ENCODE assay signal across 8 cellular contexts in the genomic region with DNA sequence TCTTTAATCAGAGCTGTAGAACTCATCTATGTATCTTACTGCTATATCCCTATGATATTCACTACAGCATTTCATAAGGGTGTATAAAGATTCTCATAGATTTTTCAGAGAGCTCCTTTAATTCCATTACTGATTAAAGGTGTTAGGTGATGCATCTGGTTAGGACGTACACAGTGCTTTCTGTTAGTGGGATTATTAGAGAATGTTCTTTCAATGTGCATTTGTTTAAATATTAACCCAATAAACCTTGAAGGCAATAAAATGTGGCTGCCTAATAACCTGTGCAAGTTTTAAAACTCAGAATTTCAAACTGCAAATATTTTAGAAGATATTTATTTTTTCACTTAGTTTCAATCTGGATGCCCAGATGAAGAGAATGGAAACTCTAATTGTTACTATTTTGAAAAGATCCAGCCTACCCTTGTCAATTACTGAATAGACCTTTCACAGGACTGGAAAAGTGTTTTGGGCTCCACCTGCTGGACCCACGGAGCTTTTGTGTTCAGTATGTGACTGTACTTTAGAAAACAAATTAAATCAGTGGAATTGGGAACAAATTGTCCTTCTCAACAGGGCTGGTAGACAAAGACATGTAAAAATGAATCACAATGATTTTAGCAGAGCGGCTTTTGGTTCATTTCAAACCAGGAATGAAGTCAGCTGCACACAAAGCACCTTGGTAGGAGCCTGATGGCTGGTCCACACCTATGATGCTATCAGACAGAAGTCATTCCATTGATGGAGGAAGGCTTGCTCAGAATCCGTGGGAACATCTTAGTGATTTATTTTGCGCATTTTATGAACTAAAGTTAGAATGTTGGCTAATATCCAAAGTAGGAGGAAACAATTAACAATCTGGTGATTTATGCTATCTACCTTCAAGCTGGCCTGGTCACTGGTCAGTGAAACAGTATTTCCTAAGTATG.
DNase-seq lines count a peak whose midpoint lies in the region; ATAC-seq lines count a peak whose summit lies in the region.

No MANE protein-coding gene starts in this region.

- no peak overlapping the region for H3K4me3 Mint-ChIP-seq in activated CD4-positive, alpha-beta T cell treated with anti-CD3 and anti-CD28 coated beads for 36 hours
- no peak overlapping the region for H3K4me3 Mint-ChIP-seq in stimulated activated naive CD8-positive, alpha-beta T cell treated with anti-CD3 and anti-CD28 coated beads, Interleukin-15, amount 100 ng/mL, for 72 hours

- ATAC-seq in HG02588 (IDR thresholded peaks at IDR 0.05; ENCODE audit: unreplicated experiment) = peak; percentile 59
- peak; percentile 80 for ATAC-seq in activated CD4-positive, alpha-beta T cell treated with anti-CD3 and anti-CD28 coated beads for 36 hours
- ATAC-seq in stimulated activated naive CD8-positive, alpha-beta T cell treated with anti-CD3 and anti-CD28 coated beads, Interleukin-15, amount 100 ng/mL, for 72 hours = peak; percentile 83

- peaks cover 8% of the 10 kb centered on the region for H3K4me1 Mint-ChIP-seq in activated CD4-positive, alpha-beta T cell treated with anti-CD3 and anti-CD28 coated beads for 36 hours
- peaks cover 4% of the 10 kb centered on the region for H3K4me1 Mint-ChIP-seq in stimulated activated naive CD8-positive, alpha-beta T cell treated with anti-CD3 and anti-CD28 coated beads, Interleukin-15, amount 100 ng/mL, for 72 hours

- peak; percentile 7 to 11 for DNase-seq in activated CD4-positive, alpha-beta T cell treated with anti-CD3 and anti-CD28 coated beads for 24 hours (ENCODE audit: low read depth in 2 of 2)
- no peak for DNase-seq in activated CD4-positive, alpha-beta T cell treated with anti-CD3 and anti-CD28 coated beads for 1 hour
- peak; percentile 40 for DNase-seq in NCI-H1694 (lab: John Stamatoyannopoulos, UW)
- peak; percentile 73 for DNase-seq in activated CD4-positive, alpha-beta T cell treated with anti-CD3 and anti-CD28 coated beads for 36 hours
- peak; percentile 9 for DNase-seq in effector CD4-positive, alpha-beta T cell
- DNase-seq in medulla oblongata (ENCODE audit: extremely low spot score) = peak; percentile 83
- DNase-seq in stimulated activated naive CD8-positive, alpha-beta T cell treated with anti-CD3 and anti-CD28 coated beads, Interleukin-15, amount 100 ng/mL, for 72 hours = peak in 1 of 2 donors; percentile 37

- CTCF ChIA-PET in activated CD4-positive, alpha-beta T cell treated with anti-CD3 and anti-CD28 coated beads for 36 hours (lab: Charles Lee) = interaction anchor here (0.9 to 5.5 kb wide), 11 partner anchors 14 to 241 kb away, joined by 3 to 77 read pairs (median 4); a partner anchor contains a TSS

- POLR2A ChIA-PET in activated CD4-positive, alpha-beta T cell treated with anti-CD3 and anti-CD28 coated beads for 36 hours (lab: Charles Lee) = no interaction called here

- no peaks in the 10 kb centered on the region for H3K9me3 Mint-ChIP-seq in activated CD4-positive, alpha-beta T cell treated with anti-CD3 and anti-CD28 coated beads for 36 hours (ENCODE audit: low read depth)
- H3K9me3 Mint-ChIP-seq in stimulated activated naive CD8-positive, alpha-beta T cell treated with anti-CD3 and anti-CD28 coated beads, Interleukin-15, amount 100 ng/mL, for 72 hours = no peaks in the 10 kb centered on the region

- no peaks in the 10 kb centered on the region for H3K27me3 Mint-ChIP-seq in activated CD4-positive, alpha-beta T cell treated with anti-CD3 and anti-CD28 coated beads for 36 hours
- no peaks in the 10 kb centered on the region for H3K27me3 Mint-ChIP-seq in stimulated activated naive CD8-positive, alpha-beta T cell treated with anti-CD3 and anti-CD28 coated beads, Interleukin-15, amount 100 ng/mL, for 72 hours

- intact Hi-C loops in activated CD4-positive, alpha-beta T cell treated with anti-CD3 and anti-CD28 coated beads for 36 hours (cut with DNase I, micrococcal nuclease) = loop anchor here (1.0 to 5.0 kb wide), 5 partner anchors 87 to 234 kb away; a partner anchor contains a TSS

- H3K36me3 Mint-ChIP-seq in activated CD4-positive, alpha-beta T cell treated with anti-CD3 and anti-CD28 coated beads for 36 hours (ENCODE audit: low read depth) = peaks cover 13% of the 10 kb centered on the region

- H3K27ac Mint-ChIP-seq in activated CD4-positive, alpha-beta T cell treated with anti-CD3 and anti-CD28 coated beads for 36 hours = no peak overlapping the region
- H3K27ac Mint-ChIP-seq in stimulated activated naive CD8-positive, alpha-beta T cell treated with anti-CD3 and anti-CD28 coated beads, Interleukin-15, amount 100 ng/mL, for 72 hours = no peak overlapping the region
